In the genomic region with DNA sequence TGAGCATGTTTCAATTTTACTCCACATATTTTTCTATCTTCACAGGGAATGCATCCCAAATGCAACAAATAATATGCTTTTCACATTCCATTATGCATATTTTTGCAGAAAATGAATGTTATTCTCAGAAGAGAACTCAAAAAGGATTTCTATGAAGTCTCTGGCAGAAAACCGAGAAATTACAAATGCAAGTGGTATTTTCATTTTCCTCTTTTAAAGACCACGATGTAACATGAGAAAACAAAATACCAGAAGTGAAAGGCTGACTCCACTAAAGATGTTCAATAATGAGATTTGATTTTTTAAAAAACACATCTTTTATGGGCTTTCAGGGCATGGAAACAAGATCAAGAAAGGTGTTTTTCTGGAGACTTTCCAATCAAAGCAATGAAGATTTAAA, we compare ENCODE assay signal across 1 cellular context.
TF ChIP-seq lines count a peak whose summit lies in the region.

No MANE protein-coding gene starts in this region.

TF ChIP-seq in SK-N-SH, 30 proteins besides CTCF, POLR2A, EP300 and RAD21 (continued from another document):
- TF ChIP-seq, protein P1, sequence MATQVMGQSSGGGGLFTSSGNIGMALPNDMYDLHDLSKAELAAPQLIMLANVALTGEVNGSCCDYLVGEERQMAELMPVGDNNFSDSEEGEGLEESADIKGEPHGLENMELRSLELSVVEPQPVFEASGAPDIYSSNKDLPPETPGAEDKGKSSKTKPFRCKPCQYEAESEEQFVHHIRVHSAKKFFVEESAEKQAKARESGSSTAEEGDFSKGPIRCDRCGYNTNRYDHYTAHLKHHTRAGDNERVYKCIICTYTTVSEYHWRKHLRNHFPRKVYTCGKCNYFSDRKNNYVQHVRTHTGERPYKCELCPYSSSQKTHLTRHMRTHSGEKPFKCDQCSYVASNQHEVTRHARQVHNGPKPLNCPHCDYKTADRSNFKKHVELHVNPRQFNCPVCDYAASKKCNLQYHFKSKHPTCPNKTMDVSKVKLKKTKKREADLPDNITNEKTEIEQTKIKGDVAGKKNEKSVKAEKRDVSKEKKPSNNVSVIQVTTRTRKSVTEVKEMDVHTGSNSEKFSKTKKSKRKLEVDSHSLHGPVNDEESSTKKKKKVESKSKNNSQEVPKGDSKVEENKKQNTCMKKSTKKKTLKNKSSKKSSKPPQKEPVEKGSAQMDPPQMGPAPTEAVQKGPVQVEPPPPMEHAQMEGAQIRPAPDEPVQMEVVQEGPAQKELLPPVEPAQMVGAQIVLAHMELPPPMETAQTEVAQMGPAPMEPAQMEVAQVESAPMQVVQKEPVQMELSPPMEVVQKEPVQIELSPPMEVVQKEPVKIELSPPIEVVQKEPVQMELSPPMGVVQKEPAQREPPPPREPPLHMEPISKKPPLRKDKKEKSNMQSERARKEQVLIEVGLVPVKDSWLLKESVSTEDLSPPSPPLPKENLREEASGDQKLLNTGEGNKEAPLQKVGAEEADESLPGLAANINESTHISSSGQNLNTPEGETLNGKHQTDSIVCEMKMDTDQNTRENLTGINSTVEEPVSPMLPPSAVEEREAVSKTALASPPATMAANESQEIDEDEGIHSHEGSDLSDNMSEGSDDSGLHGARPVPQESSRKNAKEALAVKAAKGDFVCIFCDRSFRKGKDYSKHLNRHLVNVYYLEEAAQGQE (IDR thresholded peaks at IDR 0.05; ENCODE audit: low read depth, low read length) = no peak
- TF ChIP-seq, protein P2, sequence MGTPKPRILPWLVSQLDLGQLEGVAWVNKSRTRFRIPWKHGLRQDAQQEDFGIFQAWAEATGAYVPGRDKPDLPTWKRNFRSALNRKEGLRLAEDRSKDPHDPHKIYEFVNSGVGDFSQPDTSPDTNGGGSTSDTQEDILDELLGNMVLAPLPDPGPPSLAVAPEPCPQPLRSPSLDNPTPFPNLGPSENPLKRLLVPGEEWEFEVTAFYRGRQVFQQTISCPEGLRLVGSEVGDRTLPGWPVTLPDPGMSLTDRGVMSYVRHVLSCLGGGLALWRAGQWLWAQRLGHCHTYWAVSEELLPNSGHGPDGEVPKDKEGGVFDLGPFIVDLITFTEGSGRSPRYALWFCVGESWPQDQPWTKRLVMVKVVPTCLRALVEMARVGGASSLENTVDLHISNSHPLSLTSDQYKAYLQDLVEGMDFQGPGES (IDR thresholded peaks at IDR 0.05; ENCODE audit: low read depth, low read length) = no peak
- TF ChIP-seq FOXM1 (IDR thresholded peaks at IDR 0.05; ENCODE audit: low read depth) (no peak), RXRA (IDR thresholded peaks at IDR 0.05; ENCODE audit: borderline replicate concordance, low read depth) (no peak), FOXJ3 (CRISPR knock-in tag; IDR thresholded peaks at IDR 0.05) (no peak), TEAD4 (IDR thresholded peaks at IDR 0.05; ENCODE audit: borderline replicate concordance, insufficient read depth) (no peak), FOSL2 (IDR thresholded peaks at IDR 0.05; ENCODE audit: borderline replicate concordance, low read depth) (no peak; the same call in 1 of the 2 replicates), GABPA (IDR thresholded peaks at IDR 0.05; ENCODE audit: low read depth) (no peak), YY1 (IDR thresholded peaks at IDR 0.05; ENCODE audit: low read depth) (no peak), GATA2 (CRISPR knock-in tag; IDR thresholded peaks at IDR 0.05) (no peak), CHD2 (IDR thresholded peaks at IDR 0.05; ENCODE audit: low read length, partially characterized antibody) (no peak), SIN3A (IDR thresholded peaks at IDR 0.05; ENCODE audit: borderline replicate concordance, low read depth, low read length) (no peak), TAF1 (IDR thresholded peaks at IDR 0.05; ENCODE audit: borderline replicate concordance, low read depth, low read length) (no peak), RCOR1 (IDR thresholded peaks at IDR 0.05; ENCODE audit: low read length) (no peak), SMC3 (IDR thresholded peaks at IDR 0.05; ENCODE audit: low read depth, low read length) (no peak)
- TF ChIP-seq, protein P3, sequence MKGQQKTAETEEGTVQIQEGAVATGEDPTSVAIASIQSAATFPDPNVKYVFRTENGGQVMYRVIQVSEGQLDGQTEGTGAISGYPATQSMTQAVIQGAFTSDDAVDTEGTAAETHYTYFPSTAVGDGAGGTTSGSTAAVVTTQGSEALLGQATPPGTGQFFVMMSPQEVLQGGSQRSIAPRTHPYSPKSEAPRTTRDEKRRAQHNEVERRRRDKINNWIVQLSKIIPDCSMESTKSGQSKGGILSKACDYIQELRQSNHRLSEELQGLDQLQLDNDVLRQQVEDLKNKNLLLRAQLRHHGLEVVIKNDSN (IDR thresholded peaks at IDR 0.05; ENCODE audit: borderline replicate concordance, low read depth) = no peak
- TF ChIP-seq, protein P4, sequence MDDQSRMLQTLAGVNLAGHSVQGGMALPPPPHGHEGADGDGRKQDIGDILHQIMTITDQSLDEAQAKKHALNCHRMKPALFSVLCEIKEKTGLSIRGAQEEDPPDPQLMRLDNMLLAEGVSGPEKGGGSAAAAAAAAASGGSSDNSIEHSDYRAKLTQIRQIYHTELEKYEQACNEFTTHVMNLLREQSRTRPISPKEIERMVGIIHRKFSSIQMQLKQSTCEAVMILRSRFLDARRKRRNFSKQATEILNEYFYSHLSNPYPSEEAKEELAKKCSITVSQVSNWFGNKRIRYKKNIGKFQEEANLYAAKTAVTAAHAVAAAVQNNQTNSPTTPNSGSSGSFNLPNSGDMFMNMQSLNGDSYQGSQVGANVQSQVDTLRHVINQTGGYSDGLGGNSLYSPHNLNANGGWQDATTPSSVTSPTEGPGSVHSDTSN (IDR thresholded peaks at IDR 0.05) = no peak
- TF ChIP-seq, protein P5, sequence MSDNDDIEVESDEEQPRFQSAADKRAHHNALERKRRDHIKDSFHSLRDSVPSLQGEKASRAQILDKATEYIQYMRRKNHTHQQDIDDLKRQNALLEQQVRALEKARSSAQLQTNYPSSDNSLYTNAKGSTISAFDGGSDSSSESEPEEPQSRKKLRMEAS (IDR thresholded peaks at IDR 0.05; ENCODE audit: low read depth) = 0 out of 2 replicates have a peak, but pooled peaks have one; percentile 16
- TF ChIP-seq, protein P6, sequence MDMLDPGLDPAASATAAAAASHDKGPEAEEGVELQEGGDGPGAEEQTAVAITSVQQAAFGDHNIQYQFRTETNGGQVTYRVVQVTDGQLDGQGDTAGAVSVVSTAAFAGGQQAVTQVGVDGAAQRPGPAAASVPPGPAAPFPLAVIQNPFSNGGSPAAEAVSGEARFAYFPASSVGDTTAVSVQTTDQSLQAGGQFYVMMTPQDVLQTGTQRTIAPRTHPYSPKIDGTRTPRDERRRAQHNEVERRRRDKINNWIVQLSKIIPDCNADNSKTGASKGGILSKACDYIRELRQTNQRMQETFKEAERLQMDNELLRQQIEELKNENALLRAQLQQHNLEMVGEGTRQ (IDR thresholded peaks at IDR 0.05; ENCODE audit: borderline replicate concordance, low read depth, low read length) = no peak
- TF ChIP-seq, protein P7, sequence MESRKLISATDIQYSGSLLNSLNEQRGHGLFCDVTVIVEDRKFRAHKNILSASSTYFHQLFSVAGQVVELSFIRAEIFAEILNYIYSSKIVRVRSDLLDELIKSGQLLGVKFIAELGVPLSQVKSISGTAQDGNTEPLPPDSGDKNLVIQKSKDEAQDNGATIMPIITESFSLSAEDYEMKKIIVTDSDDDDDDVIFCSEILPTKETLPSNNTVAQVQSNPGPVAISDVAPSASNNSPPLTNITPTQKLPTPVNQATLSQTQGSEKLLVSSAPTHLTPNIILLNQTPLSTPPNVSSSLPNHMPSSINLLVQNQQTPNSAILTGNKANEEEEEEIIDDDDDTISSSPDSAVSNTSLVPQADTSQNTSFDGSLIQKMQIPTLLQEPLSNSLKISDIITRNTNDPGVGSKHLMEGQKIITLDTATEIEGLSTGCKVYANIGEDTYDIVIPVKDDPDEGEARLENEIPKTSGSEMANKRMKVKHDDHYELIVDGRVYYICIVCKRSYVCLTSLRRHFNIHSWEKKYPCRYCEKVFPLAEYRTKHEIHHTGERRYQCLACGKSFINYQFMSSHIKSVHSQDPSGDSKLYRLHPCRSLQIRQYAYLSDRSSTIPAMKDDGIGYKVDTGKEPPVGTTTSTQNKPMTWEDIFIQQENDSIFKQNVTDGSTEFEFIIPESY (IDR thresholded peaks at IDR 0.05; ENCODE audit: borderline replicate concordance, low read depth) = no peak
